Comparison of ENCODE assay signal across 22 cellular contexts in the genomic region with DNA sequence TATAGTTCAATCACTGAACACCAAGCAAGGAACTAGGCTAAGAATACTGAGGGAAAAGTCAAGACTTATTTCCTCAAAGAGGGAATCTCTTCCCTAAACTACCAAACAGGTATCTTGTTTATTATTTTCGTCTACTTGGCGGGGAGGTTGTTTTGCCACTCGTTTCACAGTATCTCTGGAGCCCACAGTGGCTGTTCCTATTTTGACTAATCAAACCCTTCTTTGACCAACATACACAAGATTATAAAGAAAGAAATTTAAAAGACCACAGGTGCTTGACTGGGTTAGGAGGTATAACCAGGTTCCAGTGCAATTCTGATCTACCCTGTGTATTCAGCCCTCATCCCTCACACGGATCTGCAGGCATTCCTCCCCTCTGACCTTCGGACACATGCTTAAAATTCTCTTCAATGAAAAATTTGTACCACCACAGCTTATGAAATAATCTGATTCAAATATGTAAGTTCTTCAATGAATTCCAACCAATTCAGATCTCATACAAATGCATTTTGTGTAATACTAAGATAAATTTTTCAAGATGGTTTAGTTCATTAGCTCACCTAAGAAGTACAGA. TPM values are rescaled to one million over a fixed set of nuclear protein-coding genes. Genes with fewer than 3 reads are reported as not detected.
A peak's percentile ranks its signal among the peaks of the same experiment; 100 is the strongest.
DNase-seq lines count a peak whose midpoint lies in the region; ATAC-seq and TF ChIP-seq lines count a peak whose summit lies in the region.
"Had no signal": no experiment of that assay in that cellular context is flagged by ENCODE, and none has a peak within 500 bp of the region (broad histone marks: within the 10 kb centered on the region; RNA-seq: fewer than 3 reads in every experiment).

No MANE protein-coding gene starts in this region.

- no peaks in the 10 kb centered on the region for H3K9me3 Mint-ChIP-seq in activated T-cell treated with anti-CD3 and anti-CD28 coated beads, Interleukin-2, amount 50 U/mL, for 72 hours
- no peaks in the 10 kb centered on the region for H3K9me3 Mint-ChIP-seq in activated T-cell treated with anti-CD3 and anti-CD28 coated beads, Interleukin-2, amount 50 U/mL, for 4 hours
- H3K9me3 Mint-ChIP-seq: stimulated activated naive CD8-positive, alpha-beta T cell treated with anti-CD3 and anti-CD28 coated beads, Interleukin-15, Interleukin-2, amounts not matched to agents 100 ng/mL and 50 ng/mL, for 24 hours had no signal

- H3K36me3 ChIP-seq in hepatocyte (replicated peaks; ENCODE audit: insufficient read depth, low read depth) (no peaks in the 10 kb centered on the region), upper lobe of right lung (no peaks in the 10 kb centered on the region)
- H3K36me3 ChIP-seq: sigmoid colon, SJSA1, tibial artery had no signal

- peak overlapping the region in 1 of 2 donors; percentile 69 for H3K4me3 Mint-ChIP-seq in activated T-cell treated with anti-CD3 and anti-CD28 coated beads, Interleukin-2, amount 50 U/mL, for 72 hours
- H3K4me3 Mint-ChIP-seq in activated T-cell treated with anti-CD3 and anti-CD28 coated beads, Interleukin-2, amount 50 U/mL, for 4 hours, result no peak overlapping the region
- peak overlapping the region; percentile 36 for H3K4me3 Mint-ChIP-seq in T-helper 17 cell
- H3K4me3 Mint-ChIP-seq: stimulated activated naive CD8-positive, alpha-beta T cell treated with anti-CD3 and anti-CD28 coated beads, Interleukin-15, Interleukin-2, amounts not matched to agents 100 ng/mL and 50 ng/mL, for 24 hours had no signal

- ATAC-seq in activated T-cell treated with anti-CD3 and anti-CD28 coated beads, Interleukin-2, amount 50 U/mL, for 72 hours (replicated peaks in 1 of 2), result peak; percentile 16 to 22
- ATAC-seq in activated T-cell treated with anti-CD3 and anti-CD28 coated beads, Interleukin-2, amount 50 U/mL, for 4 hours, result no peak
- no peak for ATAC-seq in T-helper 17 cell
- no peak for ATAC-seq in upper lobe of right lung
- ATAC-seq in HG02885 (IDR thresholded peaks at IDR 0.05; ENCODE audit: poor library complexity, unreplicated experiment), result no peak

- H3K27ac ChIP-seq in hepatocyte (peak overlapping the region; percentile 18), upper lobe of right lung (peak overlapping the region; percentile 4)
- H3K27ac ChIP-seq: SJSA1 had no signal

- H2AFZ ChIP-seq in hepatocyte, result no peak overlapping the region

- DNase-seq in activated T-cell treated with anti-CD3 and anti-CD28 coated beads, Interleukin-2, amount 50 U/mL, for 72 hours, result no peak
- no peak for DNase-seq in activated T-cell treated with anti-CD3 and anti-CD28 coated beads, Interleukin-2, amount 50 U/mL, for 4 hours
- no peak for DNase-seq in T-helper 17 cell
- no peak for DNase-seq in hepatocyte (ENCODE audit: low spot score)
- no peak for DNase-seq in upper lobe of right lung
- DNase-seq in GDM1 (lab: John Stamatoyannopoulos, UW), result no peak
- no peak for DNase-seq in germinal center (ENCODE audit: low spot score)
- DNase-seq: activated CD4-positive, alpha-beta T cell treated with anti-CD3 and anti-CD28 coated beads for 48 hours; activated effector memory CD4-positive, alpha-beta T cell treated with anti-CD3 and anti-CD28 coated beads, Interleukin-2, amount 50 U/mL, for 16 hours; AML-193; cerebellar nuclear complex; erythroblast; Kasumi-1; midbrain; NCI-H187 treated with DMSO at 0.1 percent for 48 hours; NCI-H526 treated with DMSO at 0.1 percent for 48 hours; sigmoid colon; stimulated activated CD4-positive, alpha-beta T cell treated with anti-CD3 and anti-CD28 coated beads, Interleukin-15, amount 100 ng/mL, for 24 hours had no signal

- no peaks in the 10 kb centered on the region for H3K27me3 Mint-ChIP-seq in activated T-cell treated with anti-CD3 and anti-CD28 coated beads, Interleukin-2, amount 50 U/mL, for 72 hours (ENCODE audit: low read depth)
- H3K27me3 Mint-ChIP-seq in activated T-cell treated with anti-CD3 and anti-CD28 coated beads, Interleukin-2, amount 50 U/mL, for 4 hours (ENCODE audit: low read depth), result no peaks in the 10 kb centered on the region
- no peaks in the 10 kb centered on the region for H3K27me3 Mint-ChIP-seq in T-helper 17 cell
- H3K27me3 Mint-ChIP-seq: stimulated activated naive CD8-positive, alpha-beta T cell treated with anti-CD3 and anti-CD28 coated beads, Interleukin-15, Interleukin-2, amounts not matched to agents 100 ng/mL and 50 ng/mL, for 24 hours had no signal

- H3K27me3 ChIP-seq in hepatocyte, result no peaks in the 10 kb centered on the region
- no peaks in the 10 kb centered on the region for H3K27me3 ChIP-seq in upper lobe of right lung
- H3K27me3 ChIP-seq: sigmoid colon, tibial artery had no signal

- WGBS in hepatocyte (ENCODE audit: low lambda C conversion rate, missing lambda C conversion rate), result 82% methylated on average over 5 of the region's 5 CpGs

- H3K4me3 ChIP-seq in hepatocyte (peak overlapping the region; percentile 14), upper lobe of right lung (no peak overlapping the region)
- H3K4me3 ChIP-seq: SJSA1 had no signal

- H3K9me3 ChIP-seq in T-helper 17 cell (ENCODE audit: control insufficient read depth, low read length, poor library complexity, severe bottlenecking), result no peaks in the 10 kb centered on the region
- no peaks in the 10 kb centered on the region for H3K9me3 ChIP-seq in hepatocyte (ENCODE audit: low read depth)
- H3K9me3 ChIP-seq in upper lobe of right lung, result no peaks in the 10 kb centered on the region
- H3K9me3 ChIP-seq: sigmoid colon, SJSA1, tibial artery had no signal

- H3K9me2 ChIP-seq in hepatocyte (replicated peaks; ENCODE audit: insufficient read depth), result no peaks in the 10 kb centered on the region

- H3K27ac Mint-ChIP-seq in activated T-cell treated with anti-CD3 and anti-CD28 coated beads, Interleukin-2, amount 50 U/mL, for 72 hours, result peak overlapping the region; percentile 87
- peak overlapping the region; percentile 60 for H3K27ac Mint-ChIP-seq in T-helper 17 cell

- H3K4me2 ChIP-seq in hepatocyte, result peak overlapping the region; percentile 85

- intact Hi-C loops in upper lobe of right lung (cut with DNase I), result no loop called here

- peaks cover 42% of the 10 kb centered on the region for H3K4me1 ChIP-seq in hepatocyte (ENCODE audit: insufficient read depth)
- peaks cover 48% of the 10 kb centered on the region for H3K4me1 ChIP-seq in upper lobe of right lung

- H3K4me1 Mint-ChIP-seq in activated T-cell treated with anti-CD3 and anti-CD28 coated beads, Interleukin-2, amount 50 U/mL, for 72 hours (ENCODE audit: low read depth), result peaks cover 73% of the 10 kb centered on the region
- peaks cover 56% of the 10 kb centered on the region for H3K4me1 Mint-ChIP-seq in activated T-cell treated with anti-CD3 and anti-CD28 coated beads, Interleukin-2, amount 50 U/mL, for 4 hours (ENCODE audit: low read depth)
- peaks cover 46% of the 10 kb centered on the region for H3K4me1 Mint-ChIP-seq in T-helper 17 cell

- H3K36me3 Mint-ChIP-seq in activated T-cell treated with anti-CD3 and anti-CD28 coated beads, Interleukin-2, amount 50 U/mL, for 72 hours (ENCODE audit: insufficient read depth in 2 of 2), result peaks cover 3 to 10% of the 10 kb centered on the region in 2 donors
- H3K36me3 Mint-ChIP-seq in activated T-cell treated with anti-CD3 and anti-CD28 coated beads, Interleukin-2, amount 50 U/mL, for 4 hours (ENCODE audit: insufficient read depth), result peaks cover 4% of the 10 kb centered on the region
- peaks cover 2% of the 10 kb centered on the region for H3K36me3 Mint-ChIP-seq in T-helper 17 cell (ENCODE audit: low read depth)

- TF ChIP-seq CTCF in hepatocyte (IDR thresholded peaks at IDR 0.05; ENCODE audit: poor library complexity) (no peak), upper lobe of right lung (IDR thresholded peaks at IDR 0.05) (no peak)

- H3K79me2 ChIP-seq in hepatocyte, result peaks cover 97% of the 10 kb centered on the region

- H4K20me1 ChIP-seq in hepatocyte (ENCODE audit: insufficient read depth, poor library complexity, severe bottlenecking), result peaks cover 63% of the 10 kb centered on the region

RNA-seq across cellular contexts. Expression of a gene that starts 5.9 kb away (rescaled TPM):
- total RNA-seq in activated T-cell treated with anti-CD3 and anti-CD28 coated beads, Interleukin-2, amount 50 U/mL, for 72 hours, result 10 to 100 TPM; 25.2 to 26.6 TPM
- 10 to 100 TPM; 28.5 to 33.6 (median 31.2) TPM for total RNA-seq in activated T-cell treated with anti-CD3 and anti-CD28 coated beads, Interleukin-2, amount 50 U/mL, for 4 hours
- 10 to 100 TPM; 14.2 to 19.6 TPM for total RNA-seq in T-helper 17 cell
- total RNA-seq in hepatocyte, result 228 and 245 TPM in 2 replicates
- 112 and 117 TPM in 2 replicates for polyA plus RNA-seq in hepatocyte
- total RNA-seq in upper lobe of right lung, result 74.0 TPM

Comparison
In these comparisons a context has a peak if more than half of its experiments do, and no peak if none do; other contexts are left out.
1. ATAC-seq: peak in activated T-cell treated with anti-CD3 and anti-CD28 coated beads, Interleukin-2, amount 50 U/mL, for 72 hours (2 of 2); none in activated T-cell treated with anti-CD3 and anti-CD28 coated beads, Interleukin-2, amount 50 U/mL, for 4 hours (0 of 2), T-helper 17 cell (single experiment), upper lobe of right lung (single experiment) and HG02885 (single experiment).